In genomic region chr2:121362776-121363175, GRCh38 we compare ENCODE assay signal across 20 cellular contexts.
DNase-seq lines count a peak whose midpoint lies in the region; ATAC-seq and TF ChIP-seq lines count a peak whose summit lies in the region.
"Had no signal": no experiment of that assay in that cellular context is flagged by ENCODE, and none has a peak within 500 bp of the region (broad histone marks: within the 10 kb centered on the region; RNA-seq: fewer than 3 reads in every experiment).

No MANE protein-coding gene starts in this region.

- TF ChIP-seq POLR2A in gastrocnemius medialis (IDR thresholded peaks at IDR 0.05): no peak

- H3K27me3 ChIP-seq in SK-N-SH (ENCODE audit: insufficient read depth): no peaks in the 10 kb centered on the region
- H3K27me3 ChIP-seq in colonic mucosa: no peaks in the 10 kb centered on the region
- no peaks in the 10 kb centered on the region for H3K27me3 ChIP-seq in gastrocnemius medialis
- H3K27me3 ChIP-seq in trophoblast cell (ENCODE audit: insufficient read depth, low read length): no peaks in the 10 kb centered on the region
- H3K27me3 ChIP-seq: esophagus squamous epithelium, tibial artery had no signal

- in situ Hi-C loops in gastrocnemius medialis (cut with MboI; ENCODE audit: low sequenced_read_pairs in 4 of 4): loop anchor here in 1 of 4 donors (25.0 kb wide), 1 partner anchor 275 kb away; no protein-coding TSS in a partner anchor

- DNase-seq in SK-N-SH (peak; percentile 28), NCI-H1694 (lab: John Stamatoyannopoulos, UW) (peak; percentile 18), colonic mucosa (no peak), gastrocnemius medialis (no peak), trophoblast cell (no peak), DMS153 (lab: John Stamatoyannopoulos, UW) (no peak), SW 1271 (lab: John Stamatoyannopoulos, UW) (no peak)
- DNase-seq: activated CD8-positive, alpha-beta memory T cell treated with anti-CD3 and anti-CD28 coated beads for 24 hours; CD4-positive, CD25-positive, alpha-beta regulatory T cell; dermis blood vessel endothelial cell; esophagus squamous epithelium; hippocampal formation; kidney glomerular epithelial cell; NCI-H2171; NCI-H774; occipital lobe; small intestine; tibial artery had no signal

- TF ChIP-seq RAD21 in SK-N-SH (IDR thresholded peaks at IDR 0.05; ENCODE audit: low read length): no peak

- H2AK5ac ChIP-seq in trophoblast cell (ENCODE audit: low read length): no peak overlapping the region

- TF ChIP-seq CTCF in SK-N-SH (IDR thresholded peaks at IDR 0.05) (no peak), colonic mucosa (IDR thresholded peaks at IDR 0.05) (no peak), gastrocnemius medialis (IDR thresholded peaks at IDR 0.05 in 4 of 5, conservative IDR thresholded peaks at IDR 0.05 in 1 of 5) (no peak)

- H3K36me3 ChIP-seq in SK-N-SH (replicated peaks in 1 of 2; ENCODE audit: control insufficient read depth in 1 of 2, insufficient read depth in 2 of 2, low read length in 1 of 2): peaks cover 26 to 73% of the 10 kb centered on the region in 2 experiments
- no peaks in the 10 kb centered on the region for H3K36me3 ChIP-seq in colonic mucosa
- H3K36me3 ChIP-seq in gastrocnemius medialis: peaks cover 0 to 42% of the 10 kb centered on the region in 2 donors
- H3K36me3 ChIP-seq in trophoblast cell (ENCODE audit: control insufficient read depth in 1 of 2, insufficient read depth in 2 of 2, low read length in 2 of 2): peaks cover 29 to 36% of the 10 kb centered on the region in 2 experiments

- H3K9me2 ChIP-seq in SK-N-SH: no peaks in the 10 kb centered on the region

- H3K79me2 ChIP-seq in SK-N-SH (ENCODE audit: insufficient read depth): no peaks in the 10 kb centered on the region
- H3K79me2 ChIP-seq in trophoblast cell (ENCODE audit: control insufficient read depth, insufficient read depth, low read length, poor library complexity): no peaks in the 10 kb centered on the region

- no peak for TF ChIP-seq EP300 in SK-N-SH (IDR thresholded peaks at IDR 0.05; ENCODE audit: borderline replicate concordance in 1 of 2, low read depth in 1 of 2, low read length in 1 of 2)

- no peak overlapping the region for H2BK120ac ChIP-seq in trophoblast cell (ENCODE audit: insufficient read depth, low read length, poor library complexity)

- H3K23ac ChIP-seq in trophoblast cell (ENCODE audit: low read length): no peak overlapping the region

- CTCF ChIA-PET in SK-N-SH (lab: Yijun Ruan, JAX): interaction anchor here (0.8 to 16.6 kb wide), 5 partner anchors 65 to 1050 kb away, joined by 3 to 272 read pairs (median 4); no protein-coding TSS in a partner anchor

- H4K91ac ChIP-seq in trophoblast cell (ENCODE audit: low read depth, low read length): no peak overlapping the region

- no peak overlapping the region for H2BK12ac ChIP-seq in trophoblast cell (ENCODE audit: low read length)

- H3K18ac ChIP-seq in trophoblast cell (ENCODE audit: low read length): no peak overlapping the region

- no peak for ATAC-seq in SK-N-SH treated with all-trans-retinoic acid at 6 μM for 48 hours
- ATAC-seq in gastrocnemius medialis: no peak
- ATAC-seq: activated T-helper 17 cell treated with anti-CD3 and anti-CD28 coated beads, Interleukin-2, amount 50 U/mL, for 72 hours had no signal

- H3K4me3 ChIP-seq in SK-N-SH (ENCODE audit: low read depth in 2 of 2, low read length in 1 of 2): no peak overlapping the region
- H3K4me3 ChIP-seq in colonic mucosa: no peak overlapping the region
- H3K4me3 ChIP-seq in gastrocnemius medialis: no peak overlapping the region
- H3K4me3 ChIP-seq in trophoblast cell (ENCODE audit: low read depth, low read length): no peak overlapping the region
- H3K4me3 ChIP-seq: esophagus squamous epithelium, tibial artery had no signal

- 86% methylated on average over 1 of the region's 4 CpGs for WGBS in SK-N-SH (ENCODE audit: low lambda C conversion rate)
- no CpG with 5 or more reads among the region's 4 CpGs for WGBS in trophoblast cell (ENCODE audit: extremely low coverage, insufficient coverage, insufficient read length)

- peaks cover 38% of the 10 kb centered on the region for H3F3A ChIP-seq in SK-N-SH (replicated peaks; ENCODE audit: insufficient read depth)

- no peak overlapping the region for H3K14ac ChIP-seq in trophoblast cell (ENCODE audit: low read length)

- no peaks in the 10 kb centered on the region for H3K79me1 ChIP-seq in trophoblast cell (ENCODE audit: low read length)

- no peak overlapping the region for H2BK5ac ChIP-seq in trophoblast cell (ENCODE audit: low read depth, low read length, poor library complexity)

- no peak overlapping the region for H4K8ac ChIP-seq in trophoblast cell (ENCODE audit: low read depth, low read length)

- intact Hi-C loops in colonic mucosa (cut with DNase I): no loop called here
- intact Hi-C loops in gastrocnemius medialis (cut with DNase I; ENCODE audit: low total_unique reads): no loop called here

- H3K4me1 ChIP-seq in SK-N-SH (ENCODE audit: control insufficient read depth in 1 of 2, insufficient read depth in 2 of 2, low read depth in 1 of 2, low read length in 1 of 2): peaks cover 21 to 39% of the 10 kb centered on the region in 2 experiments
- peaks cover 4% of the 10 kb centered on the region for H3K4me1 ChIP-seq in colonic mucosa
- peaks cover 25 to 32% of the 10 kb centered on the region in 2 donors for H3K4me1 ChIP-seq in gastrocnemius medialis
- no peaks in the 10 kb centered on the region for H3K4me1 ChIP-seq in trophoblast cell (ENCODE audit: control insufficient read depth in 1 of 2, insufficient read depth in 2 of 2, low read length in 2 of 2)

- POLR2A ChIA-PET in SK-N-SH (lab: Yijun Ruan, JAX): no interaction called here

- H3K9me3 ChIP-seq in SK-N-SH (no peaks in the 10 kb centered on the region), colonic mucosa (no peaks in the 10 kb centered on the region), gastrocnemius medialis (no peaks in the 10 kb centered on the region), trophoblast cell (ENCODE audit: insufficient read depth, low read depth, low read length) (no peaks in the 10 kb centered on the region)
- H3K9me3 ChIP-seq: esophagus squamous epithelium, tibial artery had no signal

- no peak overlapping the region for H3K4ac ChIP-seq in trophoblast cell (ENCODE audit: low read depth, low read length)

- H3K27ac ChIP-seq in SK-N-SH (ENCODE audit: low read depth in 2 of 2, low read length in 1 of 2): peak overlapping the region in 1 of 2 experiments; percentile 18; a peak in 1 of 4 replicates
- peak overlapping the region; percentile 52 for H3K27ac ChIP-seq in colonic mucosa
- H3K27ac ChIP-seq in gastrocnemius medialis: peak overlapping the region; percentile 50 to 79 (median 74)
- H3K27ac ChIP-seq in trophoblast cell (ENCODE audit: low read depth, low read length): no peak overlapping the region

- H4K12ac ChIP-seq in trophoblast cell (ENCODE audit: low read depth, low read length): no peak overlapping the region

- H4K20me1 ChIP-seq in SK-N-SH (ENCODE audit: insufficient read depth): peaks cover 5% of the 10 kb centered on the region; the same call in 1 of the 2 replicates

- H3K4me2 ChIP-seq in SK-N-SH (no peak overlapping the region), trophoblast cell (ENCODE audit: low read length) (no peak overlapping the region)

- no peak overlapping the region for H3K9ac ChIP-seq in SK-N-SH
- no peak overlapping the region for H3K9ac ChIP-seq in colonic mucosa (ENCODE audit: low read depth in 2 of 2, low read length in 2 of 2)
- no peak overlapping the region for H3K9ac ChIP-seq in trophoblast cell (ENCODE audit: low read length)

- H2AFZ ChIP-seq in SK-N-SH (ENCODE audit: low read depth): no peak overlapping the region
- H2AFZ ChIP-seq in trophoblast cell (ENCODE audit: insufficient read depth, low read length, poor library complexity): no peak overlapping the region

TF ChIP-seq in SK-N-SH, 30 proteins besides CTCF, POLR2A, EP300 and RAD21:
- 0 out of 2 replicates have a peak, but pooled peaks have one; percentile 40 for TF ChIP-seq FOXJ3 (CRISPR knock-in tag; IDR thresholded peaks at IDR 0.05)
- TF ChIP-seq ZBTB33 (IDR thresholded peaks at IDR 0.05; ENCODE audit: borderline replicate concordance, low read depth): no peak
TF ChIP-seq in SK-N-SH: peak in this region for 1.

TF ChIP-seq in SK-N-SH treated with all-trans-retinoic acid at 6 μM for 48 hours, 23 proteins besides CTCF, POLR2A, EP300 and RAD21 (continues in another document):
- TF ChIP-seq TSHZ2 (CRISPR knock-in tag; IDR thresholded peaks at IDR 0.05) (no peak), TOX (CRISPR knock-in tag; IDR thresholded peaks at IDR 0.05; ENCODE audit: borderline replicate concordance) (no peak), PPARA (CRISPR knock-in tag; IDR thresholded peaks at IDR 0.05; ENCODE audit: borderline replicate concordance) (no peak)

Comparison
In these comparisons a context has a peak if more than half of its experiments do, and no peak if none do; other contexts are left out.
1. DNase-seq: peak in SK-N-SH (single experiment) and NCI-H1694 (single experiment); none in colonic mucosa (single experiment), gastrocnemius medialis (0 of 2), trophoblast cell (0 of 2), DMS153 (single experiment) and SW 1271 (0 of 2).